23 cellular contexts compared by ENCODE assay signal in genomic region chr1:54545916-54546635, GRCh38. TPM values are rescaled to one million over a fixed set of nuclear protein-coding genes. Genes with fewer than 3 reads are reported as not detected.
DNase-seq lines count a peak whose midpoint lies in the region; ATAC-seq and TF ChIP-seq lines count a peak whose summit lies in the region.
"Had no signal": no experiment of that assay in that cellular context is flagged by ENCODE, and none has a peak within 500 bp of the region (broad histone marks: within the 10 kb centered on the region; RNA-seq: fewer than 3 reads in every experiment).

No MANE protein-coding gene starts in this region.

- H3K4me2 ChIP-seq in mesenchymal stem cell (ENCODE audit: low read length, poor library complexity, severe bottlenecking) = no peak overlapping the region
- H3K4me2 ChIP-seq: SK-N-SH had no signal

- peaks cover 0 to 19% of the 10 kb centered on the region in 2 experiments for H3K27me3 ChIP-seq in mesenchymal stem cell (ENCODE audit: control insufficient read depth in 1 of 2, insufficient read depth in 1 of 2, low read length in 2 of 2)
- no peaks in the 10 kb centered on the region for H3K27me3 ChIP-seq in gastrocnemius medialis

- no peak overlapping the region for H4K8ac ChIP-seq in mesenchymal stem cell (ENCODE audit: low read length)

- H3K9me3 ChIP-seq in mesenchymal stem cell (ENCODE audit: control insufficient read depth, low read length) = no peaks in the 10 kb centered on the region
- no peaks in the 10 kb centered on the region for H3K9me3 ChIP-seq in gastrocnemius medialis
- H3K9me3 ChIP-seq: SK-N-SH had no signal

- peak overlapping the region; percentile 16 for H3K27ac Mint-ChIP-seq in activated naive CD8-positive, alpha-beta T cell
- no peak overlapping the region for H3K27ac Mint-ChIP-seq in activated naive CD8-positive, alpha-beta T cell treated with anti-CD3 and anti-CD28 coated beads for 36 hours
- H3K27ac Mint-ChIP-seq: activated naive CD4-positive, alpha-beta T cell treated with anti-CD3 and anti-CD28 coated beads for 36 hours; activated T-cell treated with anti-CD3 and anti-CD28 coated beads, Interleukin-2, amount 50 U/mL, for 72 hours; mesothelial cell of epicardium; natural killer cell had no signal

- TF ChIP-seq CTCF in NB4 (IDR thresholded peaks at IDR 0.05; ENCODE audit: low read depth, low read length) (no peak), gastrocnemius medialis (IDR thresholded peaks at IDR 0.05 in 4 of 5, conservative IDR thresholded peaks at IDR 0.05 in 1 of 5) (no peak)

- no peak overlapping the region for H3K23ac ChIP-seq in mesenchymal stem cell (ENCODE audit: low read length in 2 of 2)

- TF ChIP-seq POLR2A in NB4 (IDR thresholded peaks at IDR 0.05; ENCODE audit: extremely low read depth, insufficient read length) = no peak
- TF ChIP-seq POLR2A in gastrocnemius medialis (IDR thresholded peaks at IDR 0.05) = no peak

- no peak overlapping the region for H3K9ac ChIP-seq in mesenchymal stem cell (ENCODE audit: low read length)
- H3K9ac ChIP-seq: GM23248, parathyroid adenoma, SK-N-SH had no signal

- no peak overlapping the region for H2BK120ac ChIP-seq in mesenchymal stem cell (ENCODE audit: low read depth, low read length)

- ATAC-seq in gastrocnemius medialis = no peak
- no peak for ATAC-seq in HG02610 (IDR thresholded peaks at IDR 0.05; ENCODE audit: unreplicated experiment)
- ATAC-seq: activated T-cell treated with anti-CD3 and anti-CD28 coated beads, Interleukin-2, amount 50 U/mL, for 72 hours; natural killer cell had no signal

- 98% methylated on average over 11 of the region's 11 CpGs for WGBS in mesenchymal stem cell

- H3K4me1 Mint-ChIP-seq in activated naive CD8-positive, alpha-beta T cell (ENCODE audit: low read depth) = peaks cover 9% of the 10 kb centered on the region
- peaks cover 13% of the 10 kb centered on the region for H3K4me1 Mint-ChIP-seq in activated naive CD8-positive, alpha-beta T cell treated with anti-CD3 and anti-CD28 coated beads for 36 hours

- DNase-seq in activated naive CD8-positive, alpha-beta T cell treated with anti-CD3 and anti-CD28 coated beads for 36 hours = no peak
- DNase-seq in NB4 (ENCODE audit: low read depth) (peak; percentile 23), mesenchymal stem cell (no peak), gastrocnemius medialis (no peak), NCI-H526 treated with DMSO at 0.1 percent for 48 hours (lab: John Stamatoyannopoulos, UW) (no peak)
- no peak for DNase-seq in stimulated activated naive CD4-positive, alpha-beta T cell (lab: John Stamatoyannopoulos, UW)
- DNase-seq: activated CD4-positive, alpha-beta T cell treated with anti-CD3 and anti-CD28 coated beads for 4 hours; activated naive CD4-positive, alpha-beta T cell treated with anti-CD3 and anti-CD28 coated beads for 36 hours; activated T-cell treated with anti-CD3 and anti-CD28 coated beads, Interleukin-2, amount 50 U/mL, for 72 hours; anterior cingulate cortex; CD8-positive, alpha-beta memory T cell; natural killer cell; NCI-H187; RPMI8226; SK-N-SH; substantia nigra; T-helper 2 cell had no signal

- H3K27ac ChIP-seq in mesenchymal stem cell (ENCODE audit: low read length, poor library complexity, severe bottlenecking) = no peak overlapping the region
- peak overlapping the region; percentile 84 to 98 (median 92) for H3K27ac ChIP-seq in gastrocnemius medialis
- H3K27ac ChIP-seq: GM23248 had no signal

- intact Hi-C loops in gastrocnemius medialis (cut with DNase I; ENCODE audit: low total_unique reads) = loop anchor here (5.0 to 10.0 kb wide), 3 partner anchors 139 to 601 kb away; partner anchors contain the start of genes IFT25, LRRC42, SSBP3 and TTC4

- no peaks in the 10 kb centered on the region for H3K36me3 Mint-ChIP-seq in activated naive CD8-positive, alpha-beta T cell
- no peaks in the 10 kb centered on the region for H3K36me3 Mint-ChIP-seq in activated naive CD8-positive, alpha-beta T cell treated with anti-CD3 and anti-CD28 coated beads for 36 hours
- H3K36me3 Mint-ChIP-seq: CD8-positive, alpha-beta memory T cell; mesothelial cell of epicardium; natural killer cell had no signal

- H3K79me1 ChIP-seq in mesenchymal stem cell (replicated peaks; ENCODE audit: low read length, poor library complexity, severe bottlenecking) = no peaks in the 10 kb centered on the region

- no peak overlapping the region for H2AK5ac ChIP-seq in mesenchymal stem cell (ENCODE audit: low read length, severe bottlenecking)

- no peak overlapping the region for H2AFZ ChIP-seq in mesenchymal stem cell (ENCODE audit: low read depth, low read length)
- H2AFZ ChIP-seq: GM23248 had no signal

- H3K4me1 ChIP-seq in mesenchymal stem cell (ENCODE audit: control insufficient read depth, insufficient read depth, low read depth, low read length) = peaks cover 18% of the 10 kb centered on the region
- H3K4me1 ChIP-seq in gastrocnemius medialis = peaks cover 31 to 32% of the 10 kb centered on the region in 2 donors

- no peaks in the 10 kb centered on the region for H3K9me3 Mint-ChIP-seq in activated naive CD8-positive, alpha-beta T cell (ENCODE audit: low read depth)
- no peaks in the 10 kb centered on the region for H3K9me3 Mint-ChIP-seq in activated naive CD8-positive, alpha-beta T cell treated with anti-CD3 and anti-CD28 coated beads for 36 hours
- H3K9me3 Mint-ChIP-seq: activated naive CD4-positive, alpha-beta T cell treated with anti-CD3 and anti-CD28 coated beads for 36 hours; activated T-cell treated with anti-CD3 and anti-CD28 coated beads, Interleukin-2, amount 50 U/mL, for 72 hours; CD8-positive, alpha-beta memory T cell; mesothelial cell of epicardium; natural killer cell had no signal

- no peak overlapping the region for H3K4me3 Mint-ChIP-seq in activated naive CD8-positive, alpha-beta T cell
- H3K4me3 Mint-ChIP-seq in activated naive CD8-positive, alpha-beta T cell treated with anti-CD3 and anti-CD28 coated beads for 36 hours = no peak overlapping the region
- H3K4me3 Mint-ChIP-seq: activated naive CD4-positive, alpha-beta T cell treated with anti-CD3 and anti-CD28 coated beads for 36 hours; activated T-cell treated with anti-CD3 and anti-CD28 coated beads, Interleukin-2, amount 50 U/mL, for 72 hours; mesothelial cell of epicardium; natural killer cell had no signal

- H2BK15ac ChIP-seq in mesenchymal stem cell (ENCODE audit: low read depth, poor library complexity, severe bottlenecking) = peak overlapping the region; percentile 0

- H3K4me3 ChIP-seq in NB4 (ENCODE audit: low read depth, low read length) (no peak overlapping the region), mesenchymal stem cell (ENCODE audit: insufficient read depth in 1 of 2, low read depth in 1 of 2, low read length in 2 of 2) (no peak overlapping the region), gastrocnemius medialis (no peak overlapping the region)
- H3K4me3 ChIP-seq: GM23248, skin epidermis had no signal

- no peaks in the 10 kb centered on the region for H3K27me3 Mint-ChIP-seq in activated naive CD8-positive, alpha-beta T cell
- H3K27me3 Mint-ChIP-seq in activated naive CD8-positive, alpha-beta T cell treated with anti-CD3 and anti-CD28 coated beads for 36 hours = no peaks in the 10 kb centered on the region
- H3K27me3 Mint-ChIP-seq: CD8-positive, alpha-beta memory T cell had no signal

- in situ Hi-C loops in gastrocnemius medialis (cut with MboI; ENCODE audit: low sequenced_read_pairs in 4 of 4) = no loop called here

- no peak overlapping the region for H2BK12ac ChIP-seq in mesenchymal stem cell (ENCODE audit: low read length in 2 of 2)

- no peak overlapping the region for H3K4ac ChIP-seq in mesenchymal stem cell (ENCODE audit: low read depth in 1 of 2, low read length in 2 of 2)

- no peak overlapping the region for H3K18ac ChIP-seq in mesenchymal stem cell (ENCODE audit: low read depth in 1 of 2, low read length in 2 of 2)

- no peak overlapping the region for H2BK5ac ChIP-seq in mesenchymal stem cell (ENCODE audit: low read depth, low read length, poor library complexity, severe bottlenecking)

- H3K14ac ChIP-seq in mesenchymal stem cell (ENCODE audit: low read length in 2 of 2) = no peak overlapping the region

- peak overlapping the region; percentile 6 for H4K91ac ChIP-seq in mesenchymal stem cell (ENCODE audit: low read length)

- H3K36me3 ChIP-seq in mesenchymal stem cell (ENCODE audit: control insufficient read depth in 1 of 2, insufficient read depth in 2 of 2, low read depth in 1 of 2, low read length in 2 of 2) = no peaks in the 10 kb centered on the region
- H3K36me3 ChIP-seq in gastrocnemius medialis = no peaks in the 10 kb centered on the region

RNA-seq across cellular contexts. Expression of gene ACOT11, which starts 2.0 kb away (rescaled TPM):
- 1 to 10 TPM; 1.0 to 1.3 TPM for total RNA-seq in activated naive CD8-positive, alpha-beta T cell treated with anti-CD3 and anti-CD28 coated beads for 36 hours
- 0.83 TPM for polyA plus RNA-seq in mesenchymal stem cell (2013, experiment 1 of 2)
- 0.88 TPM for polyA plus RNA-seq in mesenchymal stem cell (2013, experiment 2 of 2)
- total RNA-seq in gastrocnemius medialis = 1 to 10 TPM in 2 of 4 donors, under 1 TPM in 2; 0.90 to 3.2 (median 1.2) TPM
